9 cellular contexts compared by ENCODE assay signal in the genomic region with DNA sequence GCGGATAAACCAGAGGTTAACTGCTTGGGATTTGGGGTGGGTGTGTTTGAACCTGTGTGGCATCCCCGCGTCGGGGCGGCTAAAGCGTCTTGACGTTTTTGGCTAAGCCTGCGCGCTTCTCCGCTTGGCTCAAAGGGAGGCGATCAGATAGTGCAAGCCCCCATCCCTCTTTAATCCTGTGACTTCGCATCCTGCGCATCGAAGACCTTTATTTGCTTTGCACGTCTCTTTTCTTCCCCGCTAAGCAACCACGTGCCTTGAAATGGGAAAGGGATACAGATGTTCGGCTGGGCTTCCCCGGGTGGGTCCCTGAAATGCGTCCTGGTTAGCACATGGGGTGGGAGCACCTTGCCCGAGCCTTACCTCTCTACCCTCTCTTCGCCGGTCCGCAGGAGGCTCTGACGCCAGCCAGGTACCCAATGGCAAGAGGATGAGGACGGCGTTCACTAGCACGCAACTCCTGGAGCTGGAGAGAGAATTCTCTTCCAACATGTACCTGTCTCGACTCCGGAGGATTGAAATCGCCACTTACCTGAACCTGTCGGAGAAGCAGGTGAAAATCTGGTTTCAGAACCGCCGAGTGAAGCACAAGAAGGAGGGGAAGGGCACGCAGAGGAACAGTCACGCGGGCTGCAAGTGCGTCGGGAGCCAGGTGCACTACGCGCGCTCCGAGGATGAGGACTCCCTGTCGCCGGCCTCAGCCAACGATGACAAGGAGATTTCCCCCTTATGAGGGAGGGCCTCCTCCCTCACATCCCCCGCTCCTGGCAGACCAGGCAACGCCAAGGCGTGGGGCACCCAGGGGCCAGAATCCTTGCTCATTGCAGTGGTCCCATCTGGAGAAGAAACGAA. TPM values are rescaled to one million over a fixed set of nuclear protein-coding genes. Genes with fewer than 3 reads are reported as not detected.
DNase-seq lines count a peak whose midpoint lies in the region; ATAC-seq, FAIRE-seq and TF ChIP-seq lines count a peak whose summit lies in the region.
"Had no signal": no experiment of that assay in that cellular context is flagged by ENCODE, and none has a peak within 500 bp of the region (broad histone marks: within the 10 kb centered on the region; RNA-seq: fewer than 3 reads in every experiment).

No MANE protein-coding gene starts in this region.

- no TSS peak for BruUV-seq in MCF 10A (replicated peaks; lab: Mats Ljungman, UMichigan)

- FAIRE-seq in frontal cortex (lab: Jason Lieb, UNC): no peak

- no peaks in the 10 kb centered on the region for H3K9me2 ChIP-seq in GM23338 (ENCODE audit: insufficient read depth)

- ATAC-seq in GM23338 (no peak; the same call in 2 of the 3 replicates), natural killer cell (no peak)

- H3K27ac ChIP-seq in GM23338 (ENCODE audit: low read depth): no peak overlapping the region
- H3K27ac ChIP-seq in substantia nigra (ENCODE audit: low read depth, low read length, poor library complexity, severe bottlenecking): no peak overlapping the region
- no peak overlapping the region for H3K27ac ChIP-seq in caudate nucleus (ENCODE audit: low read depth, low read length)

- H3K36me3 ChIP-seq in BJ (ENCODE audit: control insufficient read depth, insufficient read depth, low read length) (no peaks in the 10 kb centered on the region), GM23338 (ENCODE audit: insufficient read depth) (no peaks in the 10 kb centered on the region)

- POLR2A ChIA-PET in BJ (lab: Charles Lee): no interaction called here
- POLR2A ChIA-PET in MCF 10A (lab: Yijun Ruan, JAX): no interaction called here

- peak overlapping the region; percentile 37 for H3K4me3 ChIP-seq in BJ (ENCODE audit: low read depth, low read length)
- peak overlapping the region; percentile 62 for H3K4me3 ChIP-seq in GM23338

- H3K79me2 ChIP-seq in GM23338 (replicated peaks; ENCODE audit: insufficient read depth): no peaks in the 10 kb centered on the region

- H3K4me3 Mint-ChIP-seq in GM23338 (peak overlapping the region; percentile 58), MCF 10A (ENCODE audit: unreplicated experiment) (peak overlapping the region; percentile 57), natural killer cell (peak overlapping the region; percentile 56)

- TF ChIP-seq CTCF in BJ (IDR thresholded peaks at IDR 0.05; ENCODE audit: insufficient read depth, low read depth, low read length): no peak
- no peak for TF ChIP-seq CTCF in GM23338 (conservative IDR thresholded peaks at IDR 0.05; ENCODE audit: low read depth in 2 of 2)
- no peak for TF ChIP-seq CTCF in MCF 10A (IDR thresholded peaks at IDR 0.05; ENCODE audit: unreplicated experiment)
- no peak for TF ChIP-seq CTCF in natural killer cell (IDR thresholded peaks at IDR 0.05)

- H3K4me2 ChIP-seq in GM23338: peak overlapping the region; percentile 87

- H3K4me1 ChIP-seq in GM23338 (ENCODE audit: insufficient read depth): peaks cover 85% of the 10 kb centered on the region

- H2AFZ ChIP-seq in GM23338: peak overlapping the region; percentile 83; the same call in 1 of the 2 replicates

- DNase-seq in BJ (ENCODE audit: low read depth): no peak
- DNase-seq in GM23338 (ENCODE audit: low spot score): peak; percentile 55
- no peak for DNase-seq in MCF 10A (ENCODE audit: unreplicated experiment)
- DNase-seq in natural killer cell: no peak
- no peak for DNase-seq in substantia nigra (lab: John Stamatoyannopoulos, UW)
- no peak for DNase-seq in frontal cortex (ENCODE audit: low spot score in 2 of 2)
- no peak for DNase-seq in caudate nucleus (lab: John Stamatoyannopoulos, UW)
- no peak for DNase-seq in NCI-H345 treated with DMSO at 0.1 percent for 48 hours (lab: John Stamatoyannopoulos, UW; ENCODE audit: unreplicated experiment)
- DNase-seq: SHP77 had no signal

- H3K27me3 Mint-ChIP-seq in GM23338 (ENCODE audit: insufficient read depth, low read depth, poor library complexity) (peaks cover 100% of the 10 kb centered on the region), MCF 10A (ENCODE audit: insufficient read depth, unreplicated experiment) (peaks cover 8% of the 10 kb centered on the region), natural killer cell (ENCODE audit: low read depth in 2 of 2) (peaks cover 76 to 84% of the 10 kb centered on the region in 2 donors)

- H3K27ac Mint-ChIP-seq in GM23338 (no peak overlapping the region), MCF 10A (ENCODE audit: low read depth, unreplicated experiment) (no peak overlapping the region), natural killer cell (no peak overlapping the region)

- peaks cover 32% of the 10 kb centered on the region for H3F3A ChIP-seq in GM23338 (replicated peaks; ENCODE audit: low read depth)

- H3K27me3 ChIP-seq in BJ (ENCODE audit: control insufficient read depth, insufficient read depth, low read length) (peaks cover 42% of the 10 kb centered on the region), GM23338 (ENCODE audit: insufficient read depth) (peaks cover 100% of the 10 kb centered on the region)

- intact Hi-C loops in MCF 10A (cut with micrococcal nuclease): no loop called here
- intact Hi-C loops in natural killer cell (cut with micrococcal nuclease): no loop called here

- H3K4me1 Mint-ChIP-seq in GM23338: peaks cover 75% of the 10 kb centered on the region
- no peaks in the 10 kb centered on the region for H3K4me1 Mint-ChIP-seq in MCF 10A (ENCODE audit: insufficient read depth, unreplicated experiment)
- H3K4me1 Mint-ChIP-seq in natural killer cell: peaks cover 14% of the 10 kb centered on the region in 2 donors

- H3K9me3 Mint-ChIP-seq in GM23338 (no peaks in the 10 kb centered on the region), MCF 10A (ENCODE audit: unreplicated experiment) (no peaks in the 10 kb centered on the region), natural killer cell (no peaks in the 10 kb centered on the region)

- H4K20me1 ChIP-seq in GM23338 (replicated peaks; ENCODE audit: insufficient read depth): peaks cover 9% of the 10 kb centered on the region; the same call in 1 of the 2 replicates

- CTCF ChIA-PET in BJ (lab: Yijun Ruan, JAX) (no interaction called here), MCF 10A (lab: Yijun Ruan, JAX) (no interaction called here)

- H3K36me3 Mint-ChIP-seq in GM23338 (ENCODE audit: low read depth): no peaks in the 10 kb centered on the region
- no peaks in the 10 kb centered on the region for H3K36me3 Mint-ChIP-seq in MCF 10A (ENCODE audit: insufficient read depth, unreplicated experiment)
- no peaks in the 10 kb centered on the region for H3K36me3 Mint-ChIP-seq in natural killer cell

RNA-seq across cellular contexts. Expression of gene GSX2, which starts 1.5 kb away (rescaled TPM):
- polyA plus RNA-seq in BJ (2011; rRNA removed) (not detected in 2 replicates), GM23338 (2016; fragmentation: Nextera tagmentation; extraction: Ambion mirVana) (0.34 TPM in 1 of 2 replicates, not detected in the other)
- not detected in 2 replicates for polyA minus RNA-seq in BJ (2011; rRNA and poly(A)+ RNA removed)
- not detected in 2 replicates for total RNA-seq in GM23338 (2014; rRNA removed; shearing (Covaris generic))
- total RNA-seq in MCF 10A (2022) (not detected in 2 replicates), natural killer cell (not detected), frontal cortex (3.3 TPM)

RNA-seq across cellular contexts. Expression of gene CHIC2, which starts 37.0 kb away (rescaled TPM):
- 15.6 and 28.2 TPM in 2 replicates for polyA plus RNA-seq in BJ (2011; rRNA removed)
- 12.7 and 14.0 TPM in 2 replicates for polyA minus RNA-seq in BJ (2011; rRNA and poly(A)+ RNA removed)
- 18.3 and 21.1 TPM in 2 replicates for total RNA-seq in GM23338 (2014; rRNA removed; shearing (Covaris generic))
- polyA plus RNA-seq in GM23338 (2016; fragmentation: Nextera tagmentation; extraction: Ambion mirVana): 17.2 and 24.3 TPM in 2 replicates
- total RNA-seq in MCF 10A (2022): 59.4 and 59.6 TPM in 2 replicates
- 10 to 100 TPM; 62.0 to 85.0 (median 79.7) TPM for total RNA-seq in natural killer cell
- total RNA-seq in frontal cortex: 49.7 TPM
